In genomic region chr20:3171391-3172125, GRCh38 we compare ENCODE assay signal across 2 cellular contexts.
TF ChIP-seq lines count a peak whose summit lies in the region.

No MANE protein-coding gene starts in this region.

TF ChIP-seq in GM23338, 12 proteins besides CTCF, POLR2A, EP300 and RAD21:
- TF ChIP-seq JUNB (IDR thresholded peaks at IDR 0.05; ENCODE audit: unreplicated experiment) (no peak), ETS1 (IDR thresholded peaks at IDR 0.05) (no peak), POLR2AphosphoS5 (IDR thresholded peaks at IDR 0.05; ENCODE audit: low read depth) (no peak), CREB1 (CRISPR knock-in tag; IDR thresholded peaks at IDR 0.05; ENCODE audit: low read depth) (no peak), ZNF331 (CRISPR knock-in tag; IDR thresholded peaks at IDR 0.05; ENCODE audit: low read depth) (no peak), REST (IDR thresholded peaks at IDR 0.05; ENCODE audit: unreplicated experiment) (no peak), ZNF462 (CRISPR knock-in tag; IDR thresholded peaks at IDR 0.05) (no peak), ZNF114 (CRISPR knock-in tag; IDR thresholded peaks at IDR 0.05) (no peak), EZH2 (IDR thresholded peaks at IDR 0.05; ENCODE audit: low read depth, unreplicated experiment) (no peak), STAT1 (IDR thresholded peaks at IDR 0.05; ENCODE audit: unreplicated experiment) (no peak), EZH2phosphoT487 (IDR thresholded peaks at IDR 0.05; ENCODE audit: unreplicated experiment) (no peak), NANOG (IDR thresholded peaks at IDR 0.05; ENCODE audit: borderline replicate concordance) (no peak)

TF ChIP-seq in GM12891, 5 proteins besides CTCF, POLR2A, EP300 and RAD21:
- TF ChIP-seq SPI1 (IDR thresholded peaks at IDR 0.05; ENCODE audit: low read depth, low read length) (no peak), PAX5 (IDR thresholded peaks at IDR 0.05; ENCODE audit: insufficient read depth, low read length, severe bottlenecking) (no peak), TAF1 (IDR thresholded peaks at IDR 0.05; ENCODE audit: low read depth, low read length) (no peak), POLR2AphosphoS5 (IDR thresholded peaks at IDR 0.05; ENCODE audit: low read depth, low read length) (no peak), POU2F2 (IDR thresholded peaks at IDR 0.05; ENCODE audit: low read depth, low read length) (no peak)
